ENCODE assay signal across 22 cellular contexts in genomic region chr10:113617086-113617485, GRCh38. TPM values are rescaled to one million over a fixed set of nuclear protein-coding genes. Genes with fewer than 3 reads are reported as not detected.
"Had no signal": no experiment of that assay in that cellular context is flagged by ENCODE, and none has a peak within 500 bp of the region (broad histone marks: within the 10 kb centered on the region; RNA-seq: fewer than 3 reads in every experiment).

No MANE protein-coding gene starts in this region.

- H3K36me3 ChIP-seq: cardiac muscle cell, upper lobe of left lung had no signal

- H3K9me3 Mint-ChIP-seq: activated CD4-positive, alpha-beta memory T cell treated with anti-CD3 and anti-CD28 coated beads, Interleukin-2, amount 10 ng/mL, durations not matched to agents 7 days and 5 days; activated CD4-positive, alpha-beta T cell treated with anti-CD3 and anti-CD28 coated beads, Interleukin-2, amount 10 ng/mL, durations not matched to agents 24 days and 14 days; activated naive CD4-positive, alpha-beta T cell treated with anti-CD3 and anti-CD28 coated beads, Interleukin-2, amount 50 U/mL, for 24 hours had no signal

- H3K9me3 ChIP-seq: body of pancreas, left ventricle myocardium inferior, upper lobe of left lung had no signal

- H3K27ac Mint-ChIP-seq: activated CD4-positive, alpha-beta memory T cell treated with anti-CD3 and anti-CD28 coated beads, Interleukin-2, amount 10 ng/mL, durations not matched to agents 7 days and 5 days; activated CD4-positive, alpha-beta T cell treated with anti-CD3 and anti-CD28 coated beads, Interleukin-2, amount 10 ng/mL, durations not matched to agents 24 days and 14 days; activated naive CD4-positive, alpha-beta T cell treated with anti-CD3 and anti-CD28 coated beads, Interleukin-2, amount 50 U/mL, for 24 hours; naive thymus-derived CD4-positive, alpha-beta T cell; progenitor cell of endocrine pancreas; T-helper 17 cell had no signal

- H3K36me3 Mint-ChIP-seq: activated naive CD4-positive, alpha-beta T cell treated with anti-CD3 and anti-CD28 coated beads, Interleukin-2, amount 50 U/mL, for 24 hours; naive thymus-derived CD4-positive, alpha-beta T cell had no signal

- H3K4me1 Mint-ChIP-seq: activated CD4-positive, alpha-beta memory T cell treated with anti-CD3 and anti-CD28 coated beads, Interleukin-2, amount 10 ng/mL, durations not matched to agents 7 days and 5 days; activated CD4-positive, alpha-beta T cell treated with anti-CD3 and anti-CD28 coated beads, Interleukin-2, amount 10 ng/mL, durations not matched to agents 24 days and 14 days; activated naive CD4-positive, alpha-beta T cell treated with anti-CD3 and anti-CD28 coated beads, Interleukin-2, amount 50 U/mL, for 24 hours; naive thymus-derived CD4-positive, alpha-beta T cell had no signal

- H3K4me3 Mint-ChIP-seq: activated CD4-positive, alpha-beta memory T cell treated with anti-CD3 and anti-CD28 coated beads, Interleukin-2, amount 10 ng/mL, durations not matched to agents 7 days and 5 days; activated CD4-positive, alpha-beta T cell treated with anti-CD3 and anti-CD28 coated beads, Interleukin-2, amount 10 ng/mL, durations not matched to agents 24 days and 14 days; activated naive CD4-positive, alpha-beta T cell treated with anti-CD3 and anti-CD28 coated beads, Interleukin-2, amount 50 U/mL, for 24 hours; naive thymus-derived CD4-positive, alpha-beta T cell; T-helper 17 cell had no signal

- H3K4me1 ChIP-seq: foreskin keratinocyte, upper lobe of left lung had no signal

- H3K27ac ChIP-seq: body of pancreas, cardiac muscle cell, foreskin keratinocyte, upper lobe of left lung had no signal

- H3K4me3 ChIP-seq: body of pancreas, cardiac muscle cell, left ventricle myocardium inferior, upper lobe of left lung had no signal

- DNase-seq: activated CD4-positive, alpha-beta memory T cell treated with anti-CD3 and anti-CD28 coated beads, Interleukin-2, amount 10 ng/mL, durations not matched to agents 7 days and 5 days; activated CD4-positive, alpha-beta T cell treated with anti-CD3 and anti-CD28 coated beads, Interleukin-2, amount 10 ng/mL, durations not matched to agents 24 days and 14 days; activated gamma-delta T cell treated with Interleukin-2 at 50 U/mL for 16 hours; anterior cingulate cortex; body of pancreas; effector CD4-positive, alpha-beta T cell; foreskin keratinocyte; hypothalamus; left ventricle myocardium inferior; naive thymus-derived CD4-positive, alpha-beta T cell; stimulated activated CD4-positive, alpha-beta T cell treated with anti-CD3 and anti-CD28 coated beads, Interleukin-4, amount 100 ng/mL, for 4 hours; stimulated activated naive CD8-positive, alpha-beta T cell treated with anti-CD3 and anti-CD28 coated beads, Interleukin-15, Interleukin-2, amounts not matched to agents 100 U/mL and 50 U/mL, for 24 hours; SW 1271; T-helper 17 cell; upper lobe of left lung had no signal

- H3K27me3 ChIP-seq: body of pancreas had no signal

RNA-seq across cellular contexts. Expression of gene NRAP, which starts 46.8 kb away (rescaled TPM):
- total RNA-seq: activated CD4-positive, alpha-beta memory T cell treated with anti-CD3 and anti-CD28 coated beads, Interleukin-2, amount 10 ng/mL, durations not matched to agents 7 days and 5 days; activated CD4-positive, alpha-beta T cell treated with anti-CD3 and anti-CD28 coated beads, Interleukin-2, amount 10 ng/mL, durations not matched to agents 24 days and 14 days; body of pancreas; chondrocyte; foreskin keratinocyte; lung microvascular endothelial cell; naive thymus-derived CD4-positive, alpha-beta T cell; osteocyte; progenitor cell of endocrine pancreas; subcutaneous adipose tissue; T-helper 17 cell had no signal
- polyA plus RNA-seq: foreskin keratinocyte; naive thymus-derived CD4-positive, alpha-beta T cell had no signal
